ENCODE assay signal across 8 cellular contexts in genomic region chr7:8131694-8132605, GRCh38.
DNase-seq lines count a peak whose midpoint lies in the region; ATAC-seq, FAIRE-seq and TF ChIP-seq lines count a peak whose summit lies in the region.

No MANE protein-coding gene starts in this region.

- H3K4me1 Mint-ChIP-seq in endothelial cell (ENCODE audit: unreplicated experiment): peaks cover 10% of the 10 kb centered on the region

- H3K36me3 Mint-ChIP-seq in endothelial cell (ENCODE audit: low read depth, unreplicated experiment): peaks cover 14% of the 10 kb centered on the region

- FAIRE-seq in GM12891 (lab: Jason Lieb, UNC) (peak; percentile 94), RCC 7860 (lab: Jason Lieb, UNC) (no peak)

- no peak overlapping the region for H3K27ac Mint-ChIP-seq in endothelial cell (ENCODE audit: unreplicated experiment)

- H3K27me3 Mint-ChIP-seq in endothelial cell (ENCODE audit: unreplicated experiment): no peaks in the 10 kb centered on the region

- H3K9ac ChIP-seq in colonic mucosa (ENCODE audit: low read depth in 2 of 2, low read length in 2 of 2): no peak overlapping the region

- no peaks in the 10 kb centered on the region for H3K9me3 ChIP-seq in colonic mucosa

- TF ChIP-seq POLR2A in GM12891 (IDR thresholded peaks at IDR 0.05; ENCODE audit: low read depth, low read length): no peak

- DNase-seq in GM12891 (ENCODE audit: insufficient read length, low spot score) (no peak), GM20000 (ENCODE audit: low spot score) (peak; percentile 52), colonic mucosa (no peak), endothelial cell (ENCODE audit: low spot score) (no peak), RCC 7860 (ENCODE audit: low spot score) (no peak), NCI-H2227 treated with DMSO at 0.1 percent for 48 hours (lab: John Stamatoyannopoulos, UW) (no peak)

- peak overlapping the region; percentile 20 for H3K27ac ChIP-seq in colonic mucosa

- ATAC-seq in HG03439 (IDR thresholded peaks at IDR 0.05; ENCODE audit: unreplicated experiment) (peak; percentile 44), HG02970 (IDR thresholded peaks at IDR 0.05; ENCODE audit: low FRiP score, unreplicated experiment) (no peak)

- no peaks in the 10 kb centered on the region for H3K36me3 ChIP-seq in colonic mucosa

- H3K27me3 ChIP-seq in colonic mucosa: no peaks in the 10 kb centered on the region

- no peak overlapping the region for H3K4me3 ChIP-seq in colonic mucosa

- TF ChIP-seq CTCF in GM20000 (IDR thresholded peaks at IDR 0.05; ENCODE audit: extremely low read depth, missing control alignments) (no peak), colonic mucosa (IDR thresholded peaks at IDR 0.05) (no peak), endothelial cell (IDR thresholded peaks at IDR 0.05; ENCODE audit: unreplicated experiment) (no peak)

- intact Hi-C loops in colonic mucosa (cut with DNase I): no loop called here

- no peaks in the 10 kb centered on the region for H3K4me1 ChIP-seq in colonic mucosa

- no peak overlapping the region for H3K4me3 Mint-ChIP-seq in endothelial cell (ENCODE audit: unreplicated experiment)

- no peaks in the 10 kb centered on the region for H3K9me3 Mint-ChIP-seq in endothelial cell (ENCODE audit: unreplicated experiment)

TF ChIP-seq in GM12891, 5 proteins besides CTCF, POLR2A, EP300 and RAD21:
- TF ChIP-seq POLR2AphosphoS5 (IDR thresholded peaks at IDR 0.05; ENCODE audit: low read depth, low read length) (peak; percentile 36; the same call in 1 of the 2 replicates), POU2F2 (IDR thresholded peaks at IDR 0.05; ENCODE audit: low read depth, low read length) (no peak)
